In genomic region chr11:130429983-130430382, GRCh38 we compare ENCODE assay signal across 28 cellular contexts. TPM values are rescaled to one million over a fixed set of nuclear protein-coding genes. Genes with fewer than 3 reads are reported as not detected.
"Had no signal": no experiment of that assay in that cellular context is flagged by ENCODE, and none has a peak within 500 bp of the region (broad histone marks: within the 10 kb centered on the region; RNA-seq: fewer than 3 reads in every experiment).

No MANE protein-coding gene starts in this region.

- DNase-seq: caudate nucleus; dorsolateral prefrontal cortex; effector CD4-positive, alpha-beta T cell; foreskin keratinocyte; kidney; left lung; mesenchymal stem cell; mucosa of descending colon; naive B cell; right cardiac atrium; spleen; stimulated activated CD4-positive, alpha-beta T cell treated with anti-CD3 and anti-CD28 coated beads, Interleukin-4, amount 100 ng/mL, for 1 hour; stimulated activated CD8-positive, alpha-beta memory T cell treated with anti-CD3 and anti-CD28 coated beads, Interleukin-4, amount 100 ng/mL, for 48 hours; stimulated activated naive CD4-positive, alpha-beta T cell; stimulated activated naive CD8-positive, alpha-beta T cell treated with anti-CD3 and anti-CD28 coated beads, Interleukin-15, amount 100 ng/mL, for 72 hours; testis; tibial artery; upper lobe of left lung had no signal

- H3K27ac Mint-ChIP-seq: mesothelial cell of epicardium; naive B cell; stimulated activated naive CD8-positive, alpha-beta T cell treated with anti-CD3 and anti-CD28 coated beads, Interleukin-15, amount 100 ng/mL, for 72 hours had no signal

- H3K4me3 Mint-ChIP-seq: stimulated activated naive CD8-positive, alpha-beta T cell treated with anti-CD3 and anti-CD28 coated beads, Interleukin-15, amount 100 ng/mL, for 72 hours had no signal

- H3K36me3 ChIP-seq: gastroesophageal sphincter, heart left ventricle, left lung, neutrophil, prostate gland, spleen, tibial artery, upper lobe of left lung had no signal

- H3K27ac ChIP-seq: foreskin keratinocyte, heart left ventricle, hepatocyte, left lung, neutrophil, parathyroid adenoma, prostate gland, skin epidermis, spleen, testis, tibial artery had no signal

- ATAC-seq: foreskin keratinocyte; gastroesophageal sphincter; heart left ventricle; left lung; mucosa of descending colon; right cardiac atrium; stimulated activated naive CD8-positive, alpha-beta T cell treated with anti-CD3 and anti-CD28 coated beads, Interleukin-15, amount 100 ng/mL, for 72 hours had no signal

- H3K27me3 ChIP-seq: testis had no signal

- H3K9me3 Mint-ChIP-seq: mesothelial cell of epicardium; naive B cell; stimulated activated naive CD8-positive, alpha-beta T cell treated with anti-CD3 and anti-CD28 coated beads, Interleukin-15, amount 100 ng/mL, for 72 hours had no signal

- H3K9me3 ChIP-seq: gastroesophageal sphincter, heart left ventricle, left lung, mucosa of descending colon, neutrophil, prostate gland, spleen, testis, tibial artery, upper lobe of left lung had no signal

- H3K4me1 ChIP-seq: parathyroid adenoma had no signal

- H3K4me3 ChIP-seq: dorsolateral prefrontal cortex, gastroesophageal sphincter, heart left ventricle, hepatocyte, left lung, mucosa of descending colon, prostate gland, skin epidermis, testis, tibial artery, upper lobe of left lung had no signal

- H3K36me3 Mint-ChIP-seq: naive B cell had no signal

RNA-seq across cellular contexts. Expression of gene ADAMTS8, which starts 1.6 kb away (rescaled TPM):
- total RNA-seq: foreskin keratinocyte, lung microvascular endothelial cell, renal cortical epithelial cell had no signal
- polyA plus RNA-seq: foreskin keratinocyte had no signal
